11 cellular contexts compared by ENCODE assay signal in genomic region chr2:38485734-38486133, GRCh38.
DNase-seq lines count a peak whose midpoint lies in the region; ATAC-seq and TF ChIP-seq lines count a peak whose summit lies in the region.
"Had no signal": no experiment of that assay in that cellular context is flagged by ENCODE, and none has a peak within 500 bp of the region (broad histone marks: within the 10 kb centered on the region; RNA-seq: fewer than 3 reads in every experiment).

No MANE protein-coding gene starts in this region.

- no peak overlapping the region for H3K4me3 ChIP-seq in Karpas-422 (ENCODE audit: low read length)
- no peak overlapping the region for H3K4me3 ChIP-seq in PC-9
- H3K4me3 ChIP-seq in neuronal stem cell (ENCODE audit: low read length in 2 of 2): no peak overlapping the region
- H3K4me3 ChIP-seq: suprapubic skin had no signal

- no peak overlapping the region for H2AK5ac ChIP-seq in neuronal stem cell (ENCODE audit: low read depth, low read length)

- H3K27me3 Mint-ChIP-seq in stimulated activated naive B cell treated with anti-CD40 and anti-IgM and Interleukin-4, amounts not matched to agents 10 μg/mL and 1 μg/mL and 100 μg/mL, for 72 hours: peaks cover 2 to 5% of the 10 kb centered on the region in 2 donors

- H4K20me1 ChIP-seq in Karpas-422 (ENCODE audit: insufficient read depth, low read depth, low read length) (no peaks in the 10 kb centered on the region), PC-9 (ENCODE audit: insufficient read depth) (no peaks in the 10 kb centered on the region)

- H3K9me3 Mint-ChIP-seq in stimulated activated naive B cell treated with anti-CD40 and anti-IgM and Interleukin-4, amounts not matched to agents 10 μg/mL and 1 μg/mL and 100 μg/mL, for 72 hours: peaks cover 2 to 7% of the 10 kb centered on the region in 2 donors

- no peak overlapping the region for H3K18ac ChIP-seq in neuronal stem cell (ENCODE audit: low read length)

- H3K4me2 ChIP-seq in Karpas-422 (ENCODE audit: low read depth, low read length, poor library complexity, severe bottlenecking) (no peak overlapping the region), PC-9 (no peak overlapping the region), neuronal stem cell (ENCODE audit: insufficient read depth, low read length, poor library complexity, severe bottlenecking) (no peak overlapping the region)

- POLR2A ChIA-PET in PC-9 (lab: Charles Lee; ENCODE audit: unreplicated experiment): no interaction called here

- H3K36me3 ChIP-seq in Karpas-422 (ENCODE audit: insufficient read depth, low read length) (no peaks in the 10 kb centered on the region), PC-9 (ENCODE audit: low read depth) (no peaks in the 10 kb centered on the region), neuronal stem cell (replicated peaks in 1 of 2; ENCODE audit: control insufficient read depth in 2 of 2, insufficient read depth in 2 of 2, low read length in 2 of 2) (no peaks in the 10 kb centered on the region)
- H3K36me3 ChIP-seq: suprapubic skin had no signal

- no CpG with 5 or more reads among the region's 3 CpGs for WGBS in neuronal stem cell (ENCODE audit: extremely low coverage in 2 of 2, insufficient read length in 2 of 2, insufficient replicate concordance in 1 of 2), 2 donors

- H2AFZ ChIP-seq in Karpas-422 (ENCODE audit: low read length) (no peak overlapping the region), PC-9 (no peak overlapping the region), neuronal stem cell (ENCODE audit: low read length) (no peak overlapping the region)

- H3K23ac ChIP-seq in neuronal stem cell (ENCODE audit: low read depth, low read length, poor library complexity): no peak overlapping the region

- no peak overlapping the region for H3K27ac ChIP-seq in Karpas-422 (ENCODE audit: low read length)
- H3K27ac ChIP-seq in PC-9: no peak overlapping the region
- H3K27ac ChIP-seq in neuronal stem cell (replicated peaks; ENCODE audit: low read length): no peak overlapping the region
- H3K27ac ChIP-seq: suprapubic skin had no signal

- no peak overlapping the region for H2BK12ac ChIP-seq in neuronal stem cell (ENCODE audit: low read length)

- H4K91ac ChIP-seq in neuronal stem cell (ENCODE audit: low read depth, low read length, poor library complexity): no peak overlapping the region

- no peak overlapping the region for H2BK15ac ChIP-seq in neuronal stem cell (ENCODE audit: low read length)

- H3K79me2 ChIP-seq in Karpas-422 (ENCODE audit: low read length) (no peaks in the 10 kb centered on the region), PC-9 (ENCODE audit: low read depth) (no peaks in the 10 kb centered on the region)

- no peak overlapping the region for H3K14ac ChIP-seq in neuronal stem cell (ENCODE audit: low read length)

- H4K8ac ChIP-seq in neuronal stem cell (ENCODE audit: low read depth, low read length): no peak overlapping the region

- ATAC-seq in GM19023 (IDR thresholded peaks at IDR 0.05; ENCODE audit: unreplicated experiment): peak; percentile 88
- peak; percentile 87 for ATAC-seq in HG02678 (IDR thresholded peaks at IDR 0.05; ENCODE audit: unreplicated experiment)
- peak; percentile 99 to 100 for ATAC-seq in stimulated activated naive B cell treated with anti-CD40 and anti-IgM and Interleukin-4, amounts not matched to agents 10 μg/mL and 1 μg/mL and 100 μg/mL, for 72 hours (replicated peaks)

- H2BK5ac ChIP-seq in neuronal stem cell (ENCODE audit: low read length): no peak overlapping the region

- no peaks in the 10 kb centered on the region for H3K79me1 ChIP-seq in neuronal stem cell (ENCODE audit: low read depth, low read length)

- peaks cover 2% of the 10 kb centered on the region in 2 donors for H3K36me3 Mint-ChIP-seq in stimulated activated naive B cell treated with anti-CD40 and anti-IgM and Interleukin-4, amounts not matched to agents 10 μg/mL and 1 μg/mL and 100 μg/mL, for 72 hours

- no peak overlapping the region for H2BK120ac ChIP-seq in neuronal stem cell (ENCODE audit: low read depth, low read length)

- CTCF ChIA-PET in PC-9 (lab: Charles Lee): interaction anchor here (0.7 kb wide), 1 partner anchor 83 kb away, joined by 5 read pairs; no protein-coding TSS in a partner anchor

- H3K9me2 ChIP-seq in Karpas-422 (replicated peaks; ENCODE audit: insufficient read depth, low read length) (no peaks in the 10 kb centered on the region), PC-9 (ENCODE audit: insufficient read depth) (no peaks in the 10 kb centered on the region)

- no peaks in the 10 kb centered on the region for H3F3A ChIP-seq in PC-9 (ENCODE audit: insufficient read depth, low read depth)

- H3K27ac Mint-ChIP-seq in stimulated activated naive B cell treated with anti-CD40 and anti-IgM and Interleukin-4, amounts not matched to agents 10 μg/mL and 1 μg/mL and 100 μg/mL, for 72 hours: no peak overlapping the region

- intact Hi-C loops in PC-9 (cut with micrococcal nuclease; ENCODE audit: unreplicated experiment): no loop called here

- peak; percentile 60 for DNase-seq in Karpas-422
- no peak for DNase-seq in stimulated activated naive B cell treated with anti-CD40 and anti-IgM and Interleukin-4, amounts not matched to agents 10 μg/mL and 1 μg/mL and 100 μg/mL, for 72 hours
- DNase-seq in PC-9: no peak
- DNase-seq in neuronal stem cell (ENCODE audit: low spot score): no peak
- no peak for DNase-seq in DMS 273 treated with DMSO at 0.1 percent for 48 hours (lab: John Stamatoyannopoulos, UW)
- DNase-seq: activated T-cell treated with anti-CD3 and anti-CD28 coated beads, Interleukin-2, amount 50 U/mL, for 48 hours; EL; NCI-H446 had no signal

- H3K4me3 Mint-ChIP-seq in stimulated activated naive B cell treated with anti-CD40 and anti-IgM and Interleukin-4, amounts not matched to agents 10 μg/mL and 1 μg/mL and 100 μg/mL, for 72 hours: no peak overlapping the region

- no peak overlapping the region for H3K4ac ChIP-seq in neuronal stem cell (ENCODE audit: low read length)

- peaks cover 1% of the 10 kb centered on the region; the same call in 1 of the 2 replicates for H3K27me3 ChIP-seq in Karpas-422 (ENCODE audit: low read length)
- H3K27me3 ChIP-seq in PC-9 (ENCODE audit: insufficient read depth, low read depth): no peaks in the 10 kb centered on the region
- peaks cover 0 to 13% (median 0%) of the 10 kb centered on the region in 3 experiments for H3K27me3 ChIP-seq in neuronal stem cell (ENCODE audit: control insufficient read depth in 3 of 3, insufficient read depth in 3 of 3, low read depth in 1 of 3, low read length in 3 of 3)
- H3K27me3 ChIP-seq: suprapubic skin had no signal

- TF ChIP-seq CTCF in PC-9 (conservative IDR thresholded peaks at IDR 0.05): no peak

- no TSS peak for BruUV-seq in PC-9 (replicated peaks; lab: Mats Ljungman, UMichigan)

- peaks cover 0 to 2% of the 10 kb centered on the region in 2 donors for H3K4me1 Mint-ChIP-seq in stimulated activated naive B cell treated with anti-CD40 and anti-IgM and Interleukin-4, amounts not matched to agents 10 μg/mL and 1 μg/mL and 100 μg/mL, for 72 hours

- peaks cover 4% of the 10 kb centered on the region; the same call in 1 of the 2 replicates for H3K9me3 ChIP-seq in Karpas-422 (ENCODE audit: low read length)
- peaks cover 3% of the 10 kb centered on the region for H3K9me3 ChIP-seq in PC-9 (ENCODE audit: insufficient read depth, low read depth)
- H3K9me3 ChIP-seq in neuronal stem cell (replicated peaks in 1 of 2; ENCODE audit: control insufficient read depth in 2 of 2, insufficient read depth in 1 of 2, low read depth in 1 of 2, low read length in 2 of 2): peaks cover 3 to 4% of the 10 kb centered on the region in 2 donors

- H3K4me1 ChIP-seq in Karpas-422 (ENCODE audit: low read length): peaks cover 5% of the 10 kb centered on the region
- no peaks in the 10 kb centered on the region for H3K4me1 ChIP-seq in PC-9 (replicated peaks; ENCODE audit: insufficient read depth)
- no peaks in the 10 kb centered on the region for H3K4me1 ChIP-seq in neuronal stem cell (ENCODE audit: control insufficient read depth in 2 of 2, insufficient read depth in 1 of 2, low read depth in 1 of 2, low read length in 2 of 2)
- H3K4me1 ChIP-seq: suprapubic skin had no signal

- H3K9ac ChIP-seq in Karpas-422 (ENCODE audit: low read length) (no peak overlapping the region), neuronal stem cell (ENCODE audit: low read depth, low read length, poor library complexity) (no peak overlapping the region)
